26 cellular contexts compared by ENCODE assay signal in the genomic region with DNA sequence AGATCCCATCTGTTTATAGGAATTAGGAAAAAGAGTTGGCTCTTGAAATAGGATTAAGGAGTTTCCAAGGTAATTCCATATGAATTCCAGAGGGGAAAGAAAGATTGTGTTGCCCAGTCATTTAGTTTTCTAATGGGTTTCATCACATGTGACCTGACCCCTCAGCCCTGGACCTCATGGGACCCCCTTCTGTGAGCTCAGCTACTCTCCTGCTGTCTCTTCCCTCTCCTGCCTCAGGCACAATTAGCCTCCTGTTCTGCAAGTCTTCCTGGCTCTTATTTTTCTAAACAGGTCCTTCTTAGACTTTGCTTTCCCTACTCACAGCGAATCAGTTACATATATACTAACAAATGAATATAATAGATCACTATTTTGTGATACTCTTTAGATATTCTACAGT.
"Had no signal": no experiment of that assay in that cellular context is flagged by ENCODE, and none has a peak within 500 bp of the region (broad histone marks: within the 10 kb centered on the region; RNA-seq: fewer than 3 reads in every experiment).

No MANE protein-coding gene starts in this region.

- DNase-seq: Kasumi-1; MM.1S; MV-4-11; NCI-H1048; NCI-H1105; NCI-H1417; NCI-H1436 treated with DMSO at 0.1 percent for 48 hours; NCI-H1694; NCI-H187 treated with DMSO at 0.1 percent for 48 hours; NCI-H2029 treated with DMSO at 0.1 percent for 48 hours; NCI-H2171 treated with DMSO at 0.1 percent for 48 hours; NCI-H345; NCI-H446 treated with DMSO at 0.1 percent for 48 hours; NCI-H510A treated with DMSO at 0.1 percent for 48 hours; NCI-H526; NK-92 treated with Interleukin-12 subunit alpha and Interleukin-12 subunit beta, amount 100 ng/mL, for 24 hours; PC-3; SHP77; SK-N-SH; SW 1271 had no signal

- H3K27ac Mint-ChIP-seq: IgD-negative memory B cell had no signal

- H3K9me3 ChIP-seq: SK-N-SH had no signal

- H3K36me3 Mint-ChIP-seq: IgD-negative memory B cell had no signal

- H3K27ac ChIP-seq: HL-60, KMS-11, RWPE1 had no signal

- ATAC-seq: K562, Panc1, PC-3 had no signal

- H3K4me2 ChIP-seq: KMS-11, SK-N-SH had no signal

- H3K27me3 Mint-ChIP-seq: IgD-negative memory B cell had no signal

- H3K9ac ChIP-seq: KMS-11, SK-N-SH had no signal

- H3K4me3 ChIP-seq: K562 had no signal
